ENCODE assay signal across 15 cellular contexts in genomic region chr18:62128157-62128556, GRCh38. TPM values are rescaled to one million over a fixed set of nuclear protein-coding genes. Genes with fewer than 3 reads are reported as not detected.
A peak's percentile ranks its signal among the peaks of the same experiment; 100 is the strongest.
DNase-seq lines count a peak whose midpoint lies in the region; ATAC-seq, FAIRE-seq and TF ChIP-seq lines count a peak whose summit lies in the region.
"Had no signal": no experiment of that assay in that cellular context is flagged by ENCODE, and none has a peak within 500 bp of the region (broad histone marks: within the 10 kb centered on the region; RNA-seq: fewer than 3 reads in every experiment).

No MANE protein-coding gene starts in this region.

- no peaks in the 10 kb centered on the region for H3K9me3 ChIP-seq in PC-3 (ENCODE audit: low read length)
- no peaks in the 10 kb centered on the region for H3K9me3 ChIP-seq in CD4-positive, alpha-beta memory T cell (ENCODE audit: control insufficient read depth in 1 of 2, low read length in 2 of 2)
- H3K9me3 ChIP-seq: colonic mucosa, left lung had no signal

- no peaks in the 10 kb centered on the region for H3K27me3 Mint-ChIP-seq in CD4-positive, alpha-beta memory T cell
- H3K27me3 Mint-ChIP-seq: activated naive CD4-positive, alpha-beta T cell treated with anti-CD3 and anti-CD28 coated beads, Interleukin-2, amount 50 U/mL, for 24 hours had no signal

- H3K4me3 Mint-ChIP-seq in CD4-positive, alpha-beta memory T cell = no peak overlapping the region
- H3K4me3 Mint-ChIP-seq: activated naive CD4-positive, alpha-beta T cell treated with anti-CD3 and anti-CD28 coated beads, Interleukin-2, amount 50 U/mL, for 24 hours had no signal

- H3K4me2 ChIP-seq in PC-3 (ENCODE audit: low read length) = no peak overlapping the region

- intact Hi-C loops in PC-3 (cut with micrococcal nuclease) = no loop called here
- intact Hi-C loops in CD4-positive, alpha-beta memory T cell (cut with micrococcal nuclease) = no loop called here

- DNase-seq in NCI-H82 (lab: John Stamatoyannopoulos, UW) = peak; percentile 11
- DNase-seq in NCI-H82 treated with DMSO at 0.1 percent for 48 hours (lab: John Stamatoyannopoulos, UW; ENCODE audit: unreplicated experiment) = no peak
- peak; percentile 70 for DNase-seq in PC-3
- DNase-seq in fibroblast of mammary gland (ENCODE audit: low read depth) = peak; percentile 79
- DNase-seq in urothelium cell line (ENCODE audit: low spot score) = peak; percentile 2
- no peak for DNase-seq in CD4-positive, alpha-beta memory T cell
- DNase-seq: ACHN; colonic mucosa; left lung; NCI-H1694; NK-92 treated with Interleukin-12 subunit alpha and Interleukin-12 subunit beta, amount 100 ng/mL, for 24 hours; trophoblast cell had no signal

- peaks cover 9% of the 10 kb centered on the region; the same call in 1 of the 2 replicates for H3K4me1 ChIP-seq in PC-3 (ENCODE audit: insufficient read depth, low read length)
- H3K4me1 ChIP-seq in CD4-positive, alpha-beta memory T cell (ENCODE audit: insufficient read depth, low read length) = no peaks in the 10 kb centered on the region
- H3K4me1 ChIP-seq: colonic mucosa, left lung had no signal

- BruUV-seq in PC-3 (replicated peaks; lab: Mats Ljungman, UMichigan) = no TSS peak

- no peak overlapping the region for H3K27ac ChIP-seq in PC-3 (ENCODE audit: low read length)
- no peak overlapping the region for H3K27ac ChIP-seq in CD4-positive, alpha-beta memory T cell (ENCODE audit: low read depth, low read length)
- H3K27ac ChIP-seq: colonic mucosa, left lung had no signal

- H2AFZ ChIP-seq in PC-3 (ENCODE audit: low read length) = no peak overlapping the region

- H3K27ac Mint-ChIP-seq in CD4-positive, alpha-beta memory T cell = peak overlapping the region in 2 of 7 donors; percentile 70 to 75
- H3K27ac Mint-ChIP-seq: activated naive CD4-positive, alpha-beta T cell treated with anti-CD3 and anti-CD28 coated beads, Interleukin-2, amount 50 U/mL, for 24 hours had no signal

- H3K9me2 ChIP-seq in PC-3 (replicated peaks; ENCODE audit: low read length) = no peaks in the 10 kb centered on the region

- H3K27me3 ChIP-seq in PC-3 (ENCODE audit: low read length) = no peaks in the 10 kb centered on the region
- no peaks in the 10 kb centered on the region for H3K27me3 ChIP-seq in CD4-positive, alpha-beta memory T cell (ENCODE audit: insufficient read depth, low read length)
- H3K27me3 ChIP-seq: colonic mucosa, left lung had no signal

- H3K79me2 ChIP-seq in PC-3 (ENCODE audit: low read length) = no peaks in the 10 kb centered on the region

- CTCF ChIA-PET in PC-3 (lab: Charles Lee) = no interaction called here
- CTCF ChIA-PET in CD4-positive, alpha-beta memory T cell (lab: Charles Lee; ENCODE audit: partially characterized antibody) = interaction anchor here (1.0 to 6.8 kb wide), 3 partner anchors 12 to 576 kb away, joined by 3 to 92 read pairs (median 5); no protein-coding TSS in a partner anchor

- FAIRE-seq in urothelium cell line (lab: Jason Lieb, UNC) = no peak

- ATAC-seq in PC-3 (peak; percentile 63), GM19351 (IDR thresholded peaks at IDR 0.05; ENCODE audit: unreplicated experiment) (no peak), GM19467 (IDR thresholded peaks at IDR 0.05; ENCODE audit: unreplicated experiment) (no peak)
- ATAC-seq: left lung had no signal

- H3K9ac ChIP-seq in PC-3 (ENCODE audit: low read length) = no peak overlapping the region

- POLR2A ChIA-PET in PC-3 (lab: Charles Lee; ENCODE audit: unreplicated experiment) = no interaction called here
- POLR2A ChIA-PET in CD4-positive, alpha-beta memory T cell (lab: Charles Lee; ENCODE audit: partially characterized antibody) = no interaction called here

- H3K4me1 Mint-ChIP-seq in CD4-positive, alpha-beta memory T cell = peaks cover 0 to 3% (median under 1%) of the 10 kb centered on the region in 4 donors
- H3K4me1 Mint-ChIP-seq: activated naive CD4-positive, alpha-beta T cell treated with anti-CD3 and anti-CD28 coated beads, Interleukin-2, amount 50 U/mL, for 24 hours had no signal

- 0 out of 2 replicates have a peak, but pooled peaks cover 2% of the 10 kb centered on the region for H3K36me3 ChIP-seq in PC-3 (ENCODE audit: low read depth, low read length)
- H3K36me3 ChIP-seq in CD4-positive, alpha-beta memory T cell (ENCODE audit: insufficient read depth, low read length) = no peaks in the 10 kb centered on the region
- H3K36me3 ChIP-seq: colonic mucosa, left lung had no signal

- TF ChIP-seq CTCF in PC-3 (conservative IDR thresholded peaks at IDR 0.05; ENCODE audit: low read depth, low read length) = no peak
- no peak for TF ChIP-seq CTCF in fibroblast of mammary gland (conservative IDR thresholded peaks at IDR 0.05; ENCODE audit: control insufficient read depth, insufficient read depth, low read depth, low read length)

- H4K20me1 ChIP-seq in PC-3 (ENCODE audit: low read length) = no peaks in the 10 kb centered on the region

- H3K4me3 ChIP-seq in PC-3 (ENCODE audit: low read length) (no peak overlapping the region), fibroblast of mammary gland (ENCODE audit: control insufficient read depth, low read depth, low read length) (no peak overlapping the region)
- H3K4me3 ChIP-seq in CD4-positive, alpha-beta memory T cell (ENCODE audit: low read length in 2 of 2) = no peak overlapping the region
- H3K4me3 ChIP-seq: colonic mucosa, left lung had no signal

- H3K9me3 Mint-ChIP-seq in CD4-positive, alpha-beta memory T cell = no peaks in the 10 kb centered on the region
- H3K9me3 Mint-ChIP-seq: activated naive CD4-positive, alpha-beta T cell treated with anti-CD3 and anti-CD28 coated beads, Interleukin-2, amount 50 U/mL, for 24 hours had no signal

- H3F3A ChIP-seq in PC-3 (ENCODE audit: low read length, unreplicated experiment) = peaks cover 4% of the 10 kb centered on the region

- H3K36me3 Mint-ChIP-seq in CD4-positive, alpha-beta memory T cell = peaks cover 10 to 11% of the 10 kb centered on the region in 2 donors

RNA-seq across cellular contexts. Expression of gene PIGN, which starts 58.7 kb away (rescaled TPM):
- total RNA-seq in PC-3 (2014; rRNA removed) = 20.3 and 22.7 TPM in 2 replicates
- total RNA-seq in CD4-positive, alpha-beta memory T cell = 10 to 100 TPM; 27.7 to 31.0 TPM
- polyA plus RNA-seq in CD4-positive, alpha-beta memory T cell = 10 to 100 TPM; 12.9 to 15.4 TPM

RNA-seq across cellular contexts. Expression of gene RELCH, which starts 58.9 kb away (rescaled TPM):
- total RNA-seq in PC-3 (2014; rRNA removed) = 17.3 and 21.6 TPM in 2 replicates
- 10 to 100 TPM; 57.2 to 59.4 TPM for total RNA-seq in CD4-positive, alpha-beta memory T cell
- polyA plus RNA-seq in CD4-positive, alpha-beta memory T cell = 1 to 10 TPM; 7.6 to 9.6 TPM

Comparison
In these comparisons a context has a peak if more than half of its experiments do, and no peak if none do; other contexts are left out.
1. DNase-seq: peak in NCI-H82 (single experiment), PC-3 (single experiment), fibroblast of mammary gland (single experiment) and urothelium cell line (single experiment); none in NCI-H82 treated with DMSO at 0.1 percent for 48 hours (single experiment) and CD4-positive, alpha-beta memory T cell (0 of 5).